Comparison of ENCODE assay signal across 8 cellular contexts in genomic region chr4:75939890-75940691, GRCh38. TPM values are rescaled to one million over a fixed set of nuclear protein-coding genes. Genes with fewer than 3 reads are reported as not detected.
DNase-seq lines count a peak whose midpoint lies in the region; ATAC-seq and TF ChIP-seq lines count a peak whose summit lies in the region.

No MANE protein-coding gene starts in this region.

- H2AFZ ChIP-seq in GM23338: peak overlapping the region; percentile 99

- H3F3A ChIP-seq in GM23338 (replicated peaks; ENCODE audit: low read depth): peaks cover 13% of the 10 kb centered on the region; the same call in 1 of the 2 replicates

- H3K9me3 Mint-ChIP-seq in GM23338: no peaks in the 10 kb centered on the region

- H3K27ac ChIP-seq in GM23338 (ENCODE audit: low read depth): no peak overlapping the region

- H3K9me2 ChIP-seq in GM23338 (ENCODE audit: insufficient read depth): no peaks in the 10 kb centered on the region

- H3K4me3 ChIP-seq in GM23338: peak overlapping the region; percentile 93
- peak overlapping the region; percentile 67 for H3K4me3 ChIP-seq in kidney epithelial cell (ENCODE audit: low read depth, low read length)

- H4K20me1 ChIP-seq in GM23338 (replicated peaks; ENCODE audit: insufficient read depth): no peaks in the 10 kb centered on the region; the same call in 1 of the 2 replicates

- H3K4me3 Mint-ChIP-seq in GM23338: peak overlapping the region; percentile 92

- ATAC-seq in GM23338: peak; percentile 75

- H3K4me1 ChIP-seq in GM23338 (ENCODE audit: insufficient read depth): peaks cover 20% of the 10 kb centered on the region; the same call in 1 of the 2 replicates

- 0 out of 3 replicates have a peak, but pooled peaks cover 3% of the 10 kb centered on the region for H3K36me3 Mint-ChIP-seq in GM23338 (ENCODE audit: low read depth)

- no peaks in the 10 kb centered on the region for H3K36me3 ChIP-seq in GM23338 (ENCODE audit: insufficient read depth)
- no peaks in the 10 kb centered on the region for H3K36me3 ChIP-seq in kidney epithelial cell (ENCODE audit: control insufficient read depth, insufficient read depth, low read length)

- no peak for TF ChIP-seq CTCF in GM23338 (conservative IDR thresholded peaks at IDR 0.05; ENCODE audit: low read depth in 2 of 2)
- TF ChIP-seq CTCF in kidney epithelial cell (IDR thresholded peaks at IDR 0.05; ENCODE audit: insufficient read depth, low read length, poor library complexity, severe bottlenecking): no peak

- TF ChIP-seq POLR2A in GM10847 (IDR thresholded peaks at IDR 0.05; ENCODE audit: extremely low read depth, insufficient read length): peak; percentile 43

- DNase-seq in GM23338 (ENCODE audit: low spot score) (peak; percentile 84), LHCN-M2 (ENCODE audit: low read depth) (peak; percentile 55), kidney epithelial cell (ENCODE audit: low read depth) (no peak), NCI-H1105 treated with DMSO at 0.1 percent for 48 hours (lab: John Stamatoyannopoulos, UW) (no peak)
- peak; percentile 47 for DNase-seq in activated CD4-positive, CD25-positive, alpha-beta regulatory T cell treated with anti-CD3 and anti-CD28 coated beads, Interleukin-2, amount 50 U/mL, for 16 hours (ENCODE audit: low read depth, low spot score)
- DNase-seq in central memory CD4-positive, alpha-beta T cell: peak; percentile 65
- peak; percentile 88 for DNase-seq in stimulated activated CD4-positive, alpha-beta T cell treated with anti-CD3 and anti-CD28 coated beads, Interleukin-15, amount 100 ng/mL, for 24 hours

- peaks cover 24% of the 10 kb centered on the region for H3K4me1 Mint-ChIP-seq in GM23338

- no peaks in the 10 kb centered on the region for H3K79me2 ChIP-seq in GM23338 (replicated peaks; ENCODE audit: insufficient read depth)

- no peak overlapping the region for H3K27ac Mint-ChIP-seq in GM23338

- H3K27me3 ChIP-seq in GM23338 (ENCODE audit: insufficient read depth): no peaks in the 10 kb centered on the region
- H3K27me3 ChIP-seq in kidney epithelial cell (ENCODE audit: control insufficient read depth, insufficient read depth, low read length): no peaks in the 10 kb centered on the region

- peaks cover 12% of the 10 kb centered on the region for H3K27me3 Mint-ChIP-seq in GM23338 (ENCODE audit: insufficient read depth, low read depth, poor library complexity)

- H3K4me2 ChIP-seq in GM23338: peak overlapping the region; percentile 96

TF ChIP-seq in GM23338, 12 proteins besides CTCF, POLR2A, EP300 and RAD21:
- TF ChIP-seq ZNF114 (CRISPR knock-in tag; IDR thresholded peaks at IDR 0.05): no peak
- TF ChIP-seq POLR2AphosphoS5 (IDR thresholded peaks at IDR 0.05; ENCODE audit: low read depth): peak; percentile 79
TF ChIP-seq in GM23338: peak in this region for 1.

RNA-seq across cellular contexts. Expression of gene NAAA, which starts 0.7 kb away (rescaled TPM):
- 36.6 and 38.1 TPM in 2 replicates for total RNA-seq in GM23338 (2014; rRNA removed; shearing (Covaris generic))
- polyA plus RNA-seq in GM23338 (2016; fragmentation: Nextera tagmentation; extraction: Ambion mirVana): 10.3 and 13.2 TPM in 2 replicates
- 21.3 and 24.4 TPM in 2 replicates for total RNA-seq in LHCN-M2 (2014; rRNA removed)
- polyA plus RNA-seq in LHCN-M2 (2012): 7.0 TPM
- total RNA-seq in kidney epithelial cell: 13.2 and 16.8 TPM in 2 replicates

RNA-seq across cellular contexts. Expression of gene PPEF2, which starts 37.8 kb away (rescaled TPM):
- 0.58 TPM in 1 of 2 replicates, not detected in the other for total RNA-seq in GM23338 (2014; rRNA removed; shearing (Covaris generic))
- polyA plus RNA-seq in GM23338 (2016; fragmentation: Nextera tagmentation; extraction: Ambion mirVana): not detected in 2 replicates
- total RNA-seq in LHCN-M2 (2014; rRNA removed) (0.06 TPM in 1 of 2 replicates, not detected in the other), kidney epithelial cell (not detected in 2 replicates)
- not detected for polyA plus RNA-seq in LHCN-M2 (2012)

RNA-seq across cellular contexts. Expression of gene SDAD1, which starts 50.7 kb away (rescaled TPM):
- total RNA-seq in GM23338 (2014; rRNA removed; shearing (Covaris generic)): 62.2 and 67.4 TPM in 2 replicates
- polyA plus RNA-seq in GM23338 (2016; fragmentation: Nextera tagmentation; extraction: Ambion mirVana): 193 and 252 TPM in 2 replicates
- total RNA-seq in LHCN-M2 (2014; rRNA removed) (36.9 and 39.7 TPM in 2 replicates), kidney epithelial cell (63.3 and 70.1 TPM in 2 replicates)
- polyA plus RNA-seq in LHCN-M2 (2012): 12.5 TPM

Comparison
In these comparisons a context has a peak if more than half of its experiments do, and no peak if none do; other contexts are left out.
1. DNase-seq: peak in GM23338 (single experiment), LHCN-M2 (single experiment), activated CD4-positive, CD25-positive, alpha-beta regulatory T cell treated with anti-CD3 and anti-CD28 coated beads, Interleukin-2, amount 50 U/mL, for 16 hours (single experiment), central memory CD4-positive, alpha-beta T cell (single experiment) and stimulated activated CD4-positive, alpha-beta T cell treated with anti-CD3 and anti-CD28 coated beads, Interleukin-15, amount 100 ng/mL, for 24 hours (single experiment); none in kidney epithelial cell (single experiment) and NCI-H1105 treated with DMSO at 0.1 percent for 48 hours (single experiment).